ENCODE assay signal across 9 cellular contexts in genomic region chr16:54934536-54935410, GRCh38. TPM values are rescaled to one million over a fixed set of nuclear protein-coding genes. Genes with fewer than 3 reads are reported as not detected.
A peak's percentile ranks its signal among the peaks of the same experiment; 100 is the strongest.
DNase-seq lines count a peak whose midpoint lies in the region; ATAC-seq, FAIRE-seq and TF ChIP-seq lines count a peak whose summit lies in the region.
"Had no signal": no experiment of that assay in that cellular context is flagged by ENCODE, and none has a peak within 500 bp of the region (broad histone marks: within the 10 kb centered on the region; RNA-seq: fewer than 3 reads in every experiment).

No MANE protein-coding gene starts in this region.

- no peaks in the 10 kb centered on the region for H3K9me3 ChIP-seq in kidney (ENCODE audit: control insufficient read depth in 1 of 2, low read length in 2 of 2)

- H3K4me1 ChIP-seq in kidney (ENCODE audit: control insufficient read depth in 1 of 2, insufficient read depth in 1 of 2, low read depth in 1 of 2, low read length in 2 of 2), result peaks cover 0 to 7% of the 10 kb centered on the region in 2 donors

- H3K4me3 ChIP-seq in astrocyte of the cerebellum (ENCODE audit: low read depth, low read length) (peak overlapping the region; percentile 51), kidney (ENCODE audit: low read length in 2 of 2) (no peak overlapping the region)

- no peak overlapping the region for H3K9ac ChIP-seq in kidney (ENCODE audit: low read length in 2 of 2)

- peak overlapping the region; percentile 100 for H3K27ac ChIP-seq in 22Rv1
- H3K27ac ChIP-seq in kidney (ENCODE audit: low read depth in 2 of 2, low read length in 2 of 2), result no peak overlapping the region

- intact Hi-C loops in kidney (cut with DNase I), result no loop called here

- H3K36me3 ChIP-seq in kidney (ENCODE audit: control insufficient read depth in 1 of 2, insufficient read depth in 2 of 2, low read length in 2 of 2), result no peaks in the 10 kb centered on the region

- no peak for FAIRE-seq in kidney (lab: Jason Lieb, UNC)

- ATAC-seq in GM18907 (IDR thresholded peaks at IDR 0.05; ENCODE audit: unreplicated experiment), result no peak

- no peak for TF ChIP-seq CTCF in 22Rv1 (IDR thresholded peaks at IDR 0.05)
- TF ChIP-seq CTCF in GM12872 (IDR thresholded peaks at IDR 0.05; ENCODE audit: insufficient read depth, low read depth, low read length), result 0 out of 3 replicates have a peak, but pooled peaks have one; percentile 15
- peak; percentile 35 for TF ChIP-seq CTCF in astrocyte of the cerebellum (IDR thresholded peaks at IDR 0.05; ENCODE audit: low read depth, low read length, missing control alignments)
- TF ChIP-seq CTCF in kidney (IDR thresholded peaks at IDR 0.05; ENCODE audit: borderline replicate concordance, extremely low read depth, insufficient read depth), result no peak

- DNase-seq in astrocyte of the cerebellum (ENCODE audit: low read depth) (no peak), kidney (peak; percentile 79), ACHN (no peak), HK-2 (ENCODE audit: unreplicated experiment) (no peak), RKO (ENCODE audit: low spot score) (no peak)
- DNase-seq: NCI-H446 treated with DMSO at 0.1 percent for 48 hours had no signal

- in situ Hi-C loops in astrocyte of the cerebellum (cut with HindIII; ENCODE audit: low sequenced_read_pairs), result loop anchor here (5.0 to 10.0 kb wide), 3 partner anchors 320 to 1160 kb away; no protein-coding TSS in a partner anchor
- in situ Hi-C loops in ACHN (cut with HindIII; ENCODE audit: low pct_ligation_motif_present, low pct_unique_long_range_greater_than_20kb, low sequenced_read_pairs), result no loop called here

RNA-seq across cellular contexts. Expression of gene IRX5, which starts 4.1 kb away (rescaled TPM):
- total RNA-seq in kidney, result 22.3 TPM
- 3.7 TPM for polyA plus RNA-seq in kidney (ENCODE audit: insufficient read depth, low read depth, low replicate concordance)

Comparison
In these comparisons a context has a peak if more than half of its experiments do, and no peak if none do; other contexts are left out.
1. CTCF ChIP-seq: peak in GM12872 (single experiment) and astrocyte of the cerebellum (single experiment); none in 22Rv1 (single experiment) and kidney (single experiment).